Comparison of ENCODE assay signal across 24 cellular contexts in the genomic region with DNA sequence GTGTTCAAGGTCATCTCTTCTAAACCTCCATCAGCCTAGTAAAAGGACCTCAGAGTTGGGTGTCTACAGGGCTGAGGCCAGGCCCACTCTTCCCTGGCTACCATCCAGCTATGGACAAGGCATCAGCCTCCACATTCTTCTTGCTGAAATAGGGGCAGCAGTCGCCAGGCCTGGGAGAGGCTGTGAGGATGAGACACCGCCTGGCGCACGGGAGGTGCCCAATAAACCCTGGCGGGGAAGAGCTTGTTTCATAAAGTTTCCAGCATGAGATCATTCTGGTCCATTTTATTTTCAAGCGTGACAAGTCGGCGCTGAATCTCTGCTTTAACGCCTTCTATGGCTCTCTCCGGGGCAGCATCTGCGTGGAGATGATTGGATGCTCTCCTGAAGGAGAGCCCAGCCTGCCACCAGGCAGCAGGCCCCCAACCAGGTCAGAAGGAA.
DNase-seq lines count a peak whose midpoint lies in the region; ATAC-seq and TF ChIP-seq lines count a peak whose summit lies in the region.
"Had no signal": no experiment of that assay in that cellular context is flagged by ENCODE, and none has a peak within 500 bp of the region (broad histone marks: within the 10 kb centered on the region; RNA-seq: fewer than 3 reads in every experiment).

No MANE protein-coding gene starts in this region.

- H3K36me3 ChIP-seq in right atrium auricular region, result no peaks in the 10 kb centered on the region
- H3K36me3 ChIP-seq: esophagus squamous epithelium, heart right ventricle, suprapubic skin, upper lobe of left lung had no signal

- no peak overlapping the region for H3K4me3 ChIP-seq in right atrium auricular region
- H3K4me3 ChIP-seq: esophagus squamous epithelium, GM12878, heart right ventricle, K562, SK-N-MC, suprapubic skin, upper lobe of left lung had no signal

- H3K27ac ChIP-seq in right atrium auricular region, result no peak overlapping the region
- H3K27ac ChIP-seq: esophagus squamous epithelium, foreskin keratinocyte, heart right ventricle, SK-N-MC, suprapubic skin, upper lobe of left lung had no signal

- intact Hi-C loops in cardiac septum (cut with DNase I), result no loop called here
- intact Hi-C loops in posterior cingulate gyrus (cut with DNase I), result loop anchor here (5.0 kb wide), 1 partner anchor 106 kb away; no protein-coding TSS in a partner anchor

- ATAC-seq in HG02571 (IDR thresholded peaks at IDR 0.05; ENCODE audit: unreplicated experiment), result no peak
- ATAC-seq: activated CD8-positive, alpha-beta memory T cell treated with anti-CD3 and anti-CD28 coated beads, Interleukin-2, amount 10 ng/mL, durations not matched to agents 7 days and 5 days; foreskin keratinocyte; GM12878; heart right ventricle; stimulated activated memory B cell treated with anti-CD40 and anti-IgM and Interleukin-4, amounts not matched to agents 10 μg/mL and 1 μg/mL and 100 μg/mL, for 72 hours had no signal

- H3K9me3 ChIP-seq in right atrium auricular region, result no peaks in the 10 kb centered on the region
- H3K9me3 ChIP-seq: esophagus squamous epithelium, heart right ventricle, suprapubic skin, upper lobe of left lung had no signal

- peak; percentile 49 for DNase-seq in cardiac septum (ENCODE audit: low spot score)
- DNase-seq in right atrium auricular region (ENCODE audit: low spot score), result no peak
- peak; percentile 44 for DNase-seq in inferior parietal cortex (ENCODE audit: extremely low spot score)
- peak in 6 of 10 donors; percentile 43 to 93 (median 80) for DNase-seq in posterior cingulate gyrus
- DNase-seq in stimulated activated CD4-positive, alpha-beta T cell treated with anti-CD3 and anti-CD28 coated beads, Interleukin-12 subunit alpha, Interleukin-12 subunit beta, amount 100 ng/mL, for 4 hours, result no peak
- DNase-seq in activated CD8-positive, alpha-beta memory T cell treated with anti-CD3 and anti-CD28 coated beads, Interleukin-2, amount 50 U/mL, for 4 hours, result no peak
- DNase-seq in NCI-H187 treated with DMSO at 0.1 percent for 48 hours (lab: John Stamatoyannopoulos, UW), result no peak
- DNase-seq: activated CD8-positive, alpha-beta memory T cell treated with anti-CD3 and anti-CD28 coated beads, Interleukin-2, amount 10 ng/mL, durations not matched to agents 7 days and 5 days; activated T-cell treated with anti-CD3 and anti-CD28 coated beads, Interleukin-2, amount 50 U/mL, for 48 hours; CD4-positive, alpha-beta T cell; EL; esophagus squamous epithelium; foreskin keratinocyte; mammary epithelial cell; NCI-H1092 treated with DMSO at 0.1 percent for 48 hours; NCI-H774 had no signal

- peaks cover 0 to 4% of the 10 kb centered on the region in 2 donors for H3K4me1 ChIP-seq in right atrium auricular region
- H3K4me1 ChIP-seq: foreskin keratinocyte, suprapubic skin had no signal

- TF ChIP-seq CTCF in right atrium auricular region (IDR thresholded peaks at IDR 0.05), result no peak

- H3K27me3 ChIP-seq in right atrium auricular region, result no peaks in the 10 kb centered on the region
- H3K27me3 ChIP-seq: upper lobe of left lung had no signal

Comparison
In these comparisons a context has a peak if more than half of its experiments do, and no peak if none do; other contexts are left out.
1. DNase-seq: peak in cardiac septum (single experiment), inferior parietal cortex (single experiment) and posterior cingulate gyrus (6 of 10); none in right atrium auricular region (single experiment), stimulated activated CD4-positive, alpha-beta T cell treated with anti-CD3 and anti-CD28 coated beads, Interleukin-12 subunit alpha, Interleukin-12 subunit beta, amount 100 ng/mL, for 4 hours (single experiment), activated CD8-positive, alpha-beta memory T cell treated with anti-CD3 and anti-CD28 coated beads, Interleukin-2, amount 50 U/mL, for 4 hours (single experiment) and NCI-H187 treated with DMSO at 0.1 percent for 48 hours (single experiment).